19 cellular contexts compared by ENCODE assay signal in genomic region chr14:89807151-89807550, GRCh38.
"Had no signal": no experiment of that assay in that cellular context is flagged by ENCODE, and none has a peak within 500 bp of the region (broad histone marks: within the 10 kb centered on the region; RNA-seq: fewer than 3 reads in every experiment).

No MANE protein-coding gene starts in this region.

- H3K27me3 ChIP-seq: hepatocyte, right lobe of liver, uterus had no signal

- H3K4me1 ChIP-seq: left ventricle myocardium inferior, right lobe of liver, uterus had no signal

- H3K9me3 ChIP-seq: left ventricle myocardium inferior, right lobe of liver, uterus had no signal

- H3K79me2 ChIP-seq: hepatocyte had no signal

- H3K27ac ChIP-seq: hepatocyte, left ventricle myocardium inferior, right lobe of liver, uterus had no signal

- H3K4me3 ChIP-seq: hepatocyte, left ventricle myocardium inferior, right lobe of liver, smooth muscle cell, uterus had no signal

- H3K36me3 ChIP-seq: left ventricle myocardium inferior, right lobe of liver, uterus had no signal

- DNase-seq: activated CD4-positive, alpha-beta memory T cell treated with anti-CD3 and anti-CD28 coated beads, Interleukin-2, amount 10 ng/mL, durations not matched to agents 7 days and 5 days; activated CD4-positive, alpha-beta T cell treated with anti-CD3 and anti-CD28 coated beads for 48 hours; activated effector memory CD4-positive, alpha-beta T cell treated with anti-CD3 and anti-CD28 coated beads, Interleukin-2, amount 50 U/mL, for 16 hours; activated T-cell treated with anti-CD3 and anti-CD28 coated beads, Interleukin-2, amount 50 U/mL, for 72 hours; anterior cingulate cortex; effector CD8-positive, alpha-beta T cell; erythroblast; foreskin melanocyte; immature natural killer cell; kidney glomerular epithelial cell; left ventricle myocardium inferior; right lobe of liver; stimulated activated CD4-positive, alpha-beta T cell treated with anti-CD3 and anti-CD28 coated beads, Interleukin-15, amount 100 ng/mL, for 24 hours; stimulated activated CD8-positive, alpha-beta memory T cell treated with anti-CD3 and anti-CD28 coated beads, Interleukin-4, amount 100 ng/mL, for 48 hours; stimulated activated naive B cell treated with anti-CD40 and anti-IgM and Interleukin-4, amounts not matched to agents 10 μg/mL and 1 μg/mL and 100 μg/mL, for 72 hours; trophoblast cell; uterus had no signal

- H3K4me2 ChIP-seq: hepatocyte had no signal

- H2AFZ ChIP-seq: hepatocyte had no signal

- ATAC-seq: right lobe of liver; stimulated activated naive B cell treated with anti-CD40 and anti-IgM and Interleukin-4, amounts not matched to agents 10 μg/mL and 1 μg/mL and 100 μg/mL, for 72 hours had no signal
